ENCODE assay signal across 19 cellular contexts in the genomic region with DNA sequence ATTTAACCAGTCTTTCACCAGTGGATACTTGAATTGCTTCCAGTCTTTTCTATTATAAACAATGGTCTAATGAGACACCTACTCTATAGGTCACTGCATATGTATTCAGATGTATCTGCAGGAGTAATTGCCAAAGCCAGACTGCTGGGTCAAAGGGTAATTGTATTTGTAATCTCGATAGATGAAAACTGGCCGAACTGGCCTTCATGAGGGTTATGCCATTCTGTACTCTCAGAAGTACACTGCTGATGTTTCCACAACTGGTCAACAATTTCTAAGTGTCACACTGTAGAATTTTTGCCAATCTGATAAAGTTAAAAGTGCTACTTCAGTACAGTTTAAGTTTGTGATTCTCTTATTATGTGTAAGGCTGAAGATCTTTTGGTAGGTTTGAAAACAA.
DNase-seq lines count a peak whose midpoint lies in the region; ATAC-seq lines count a peak whose summit lies in the region.
"Had no signal": no experiment of that assay in that cellular context is flagged by ENCODE, and none has a peak within 500 bp of the region (broad histone marks: within the 10 kb centered on the region; RNA-seq: fewer than 3 reads in every experiment).

No MANE protein-coding gene starts in this region.

- no peaks in the 10 kb centered on the region for H3K9me3 Mint-ChIP-seq in stimulated activated naive CD8-positive, alpha-beta T cell treated with anti-CD3 and anti-CD28 coated beads, Interleukin-15, Interleukin-2, amounts not matched to agents 100 ng/mL and 50 ng/mL, for 24 hours
- no peaks in the 10 kb centered on the region for H3K9me3 Mint-ChIP-seq in stimulated activated naive CD8-positive, alpha-beta T cell treated with anti-CD3 and anti-CD28 coated beads, Interleukin-15, amount 100 ng/mL, for 72 hours
- H3K9me3 Mint-ChIP-seq: CD4-positive, alpha-beta T cell had no signal

- H3K36me3 Mint-ChIP-seq in stimulated activated naive CD8-positive, alpha-beta T cell treated with anti-CD3 and anti-CD28 coated beads, Interleukin-15, Interleukin-2, amounts not matched to agents 100 ng/mL and 50 ng/mL, for 24 hours (ENCODE audit: low read depth) = peaks cover 5% of the 10 kb centered on the region

- ATAC-seq in stimulated activated naive CD8-positive, alpha-beta T cell treated with anti-CD3 and anti-CD28 coated beads, Interleukin-15, amount 100 ng/mL, for 72 hours = no peak
- ATAC-seq in left lobe of liver (peak; percentile 70), GM18517 (IDR thresholded peaks at IDR 0.05; ENCODE audit: unreplicated experiment) (no peak)
- ATAC-seq: Panc1 had no signal

- no peaks in the 10 kb centered on the region for H3K27me3 Mint-ChIP-seq in stimulated activated naive CD8-positive, alpha-beta T cell treated with anti-CD3 and anti-CD28 coated beads, Interleukin-15, Interleukin-2, amounts not matched to agents 100 ng/mL and 50 ng/mL, for 24 hours
- no peaks in the 10 kb centered on the region for H3K27me3 Mint-ChIP-seq in stimulated activated naive CD8-positive, alpha-beta T cell treated with anti-CD3 and anti-CD28 coated beads, Interleukin-15, amount 100 ng/mL, for 72 hours
- H3K27me3 Mint-ChIP-seq: CD4-positive, alpha-beta T cell had no signal

- H3K4me3 Mint-ChIP-seq in stimulated activated naive CD8-positive, alpha-beta T cell treated with anti-CD3 and anti-CD28 coated beads, Interleukin-15, Interleukin-2, amounts not matched to agents 100 ng/mL and 50 ng/mL, for 24 hours = no peak overlapping the region
- H3K4me3 Mint-ChIP-seq in stimulated activated naive CD8-positive, alpha-beta T cell treated with anti-CD3 and anti-CD28 coated beads, Interleukin-15, amount 100 ng/mL, for 72 hours = no peak overlapping the region
- H3K4me3 Mint-ChIP-seq: CD4-positive, alpha-beta T cell had no signal

- no peak for DNase-seq in stimulated activated naive CD8-positive, alpha-beta T cell treated with anti-CD3 and anti-CD28 coated beads, Interleukin-15, amount 100 ng/mL, for 72 hours
- DNase-seq in NCI-H748 (lab: John Stamatoyannopoulos, UW; ENCODE audit: unreplicated experiment) = peak; percentile 62
- no peak for DNase-seq in left lobe of liver (ENCODE audit: low spot score)
- no peak for DNase-seq in stimulated activated CD4-positive, alpha-beta T cell treated with anti-CD3 and anti-CD28 coated beads, Interleukin-4, amount 100 ng/mL, for 1 hour
- DNase-seq in mesenteric fat pad (ENCODE audit: low spot score) = no peak
- DNase-seq: CD4-positive, alpha-beta T cell; COR-L47; DMS79; GM23248; NCI-H1105; NCI-H1694; NCI-H2081; NCI-H2171; NCI-H345; NCI-H524 treated with DMSO at 0.1 percent for 48 hours; SJCRH30 had no signal

- H3K27ac Mint-ChIP-seq in stimulated activated naive CD8-positive, alpha-beta T cell treated with anti-CD3 and anti-CD28 coated beads, Interleukin-15, Interleukin-2, amounts not matched to agents 100 ng/mL and 50 ng/mL, for 24 hours = peak overlapping the region; percentile 28
- H3K27ac Mint-ChIP-seq in stimulated activated naive CD8-positive, alpha-beta T cell treated with anti-CD3 and anti-CD28 coated beads, Interleukin-15, amount 100 ng/mL, for 72 hours = no peak overlapping the region
- H3K27ac Mint-ChIP-seq: CD4-positive, alpha-beta T cell had no signal

- H3K4me1 Mint-ChIP-seq in stimulated activated naive CD8-positive, alpha-beta T cell treated with anti-CD3 and anti-CD28 coated beads, Interleukin-15, Interleukin-2, amounts not matched to agents 100 ng/mL and 50 ng/mL, for 24 hours (ENCODE audit: low read depth) = peaks cover 32% of the 10 kb centered on the region
- H3K4me1 Mint-ChIP-seq in stimulated activated naive CD8-positive, alpha-beta T cell treated with anti-CD3 and anti-CD28 coated beads, Interleukin-15, amount 100 ng/mL, for 72 hours = peaks cover 27% of the 10 kb centered on the region
